Comparison of ENCODE assay signal across 27 cellular contexts in genomic region chr17:73888875-73889274, GRCh38.
"Had no signal": no experiment of that assay in that cellular context is flagged by ENCODE, and none has a peak within 500 bp of the region (broad histone marks: within the 10 kb centered on the region; RNA-seq: fewer than 3 reads in every experiment).

No MANE protein-coding gene starts in this region.

- H3K27me3 ChIP-seq: adrenal gland, body of pancreas, SJCRH30 had no signal

- DNase-seq: activated CD4-positive, alpha-beta T cell treated with anti-CD3 and anti-CD28 coated beads, Interleukin-2, amount 10 ng/mL, durations not matched to agents 24 days and 14 days; activated CD4-positive, alpha-beta T cell treated with anti-CD3 and anti-CD28 coated beads, Interleukin-2, amount 50 U/mL, for 4 hours; activated CD4-positive, CD25-positive, alpha-beta regulatory T cell; activated CD8-positive, alpha-beta memory T cell treated with anti-CD3 and anti-CD28 coated beads, Interleukin-2, amount 50 U/mL, for 4 hours; activated CD8-positive, alpha-beta T cell treated with anti-CD3 and anti-CD28 coated beads, Interleukin-2, amount 10 ng/mL, durations not matched to agents 7 days and 5 days; activated gamma-delta T cell treated with Interleukin-2 at 50 U/mL for 16 hours; activated naive CD4-positive, alpha-beta T cell treated with anti-CD3 and anti-CD28 coated beads for 36 hours; activated T-cell treated with anti-CD3 and anti-CD28 coated beads for 4 hours; activated T-cell treated with anti-CD3 and anti-CD28 coated beads, Interleukin-2, amount 50 U/mL, for 4 hours; adrenal gland; IMR-90; NCI-H1105; NCI-H1417 treated with DMSO at 0.1 percent for 48 hours; NCI-H187 treated with DMSO at 0.1 percent for 48 hours; NCI-H2081; NCI-H345; NCI-H524 treated with DMSO at 0.1 percent for 48 hours; PC-9; SHP77; SJCRH30; T1000; WERI-Rb-1 had no signal

- ATAC-seq: activated CD8-positive, alpha-beta T cell treated with anti-CD3 and anti-CD28 coated beads, Interleukin-2, amount 10 ng/mL, durations not matched to agents 7 days and 5 days; activated naive CD4-positive, alpha-beta T cell treated with anti-CD3 and anti-CD28 coated beads, Interleukin-2, amount 50 U/mL, for 72 hours; activated T-cell treated with anti-CD3 and anti-CD28 coated beads, Interleukin-2, amount 50 U/mL, for 4 hours; body of pancreas; K562 had no signal

- H3K4me3 ChIP-seq: adrenal gland, body of pancreas, K562, PC-9, SJCRH30, SK-N-MC had no signal

- H3K36me3 ChIP-seq: adrenal gland, SJCRH30, WERI-Rb-1 had no signal

- H3K27ac ChIP-seq: adrenal gland, body of pancreas, PC-9, RWPE1, SJCRH30, SK-N-MC, WERI-Rb-1 had no signal

- H3K4me1 ChIP-seq: adrenal gland, body of pancreas, SJCRH30 had no signal

- H3K9me3 ChIP-seq: adrenal gland, body of pancreas, SJCRH30 had no signal
